In the genomic region with DNA sequence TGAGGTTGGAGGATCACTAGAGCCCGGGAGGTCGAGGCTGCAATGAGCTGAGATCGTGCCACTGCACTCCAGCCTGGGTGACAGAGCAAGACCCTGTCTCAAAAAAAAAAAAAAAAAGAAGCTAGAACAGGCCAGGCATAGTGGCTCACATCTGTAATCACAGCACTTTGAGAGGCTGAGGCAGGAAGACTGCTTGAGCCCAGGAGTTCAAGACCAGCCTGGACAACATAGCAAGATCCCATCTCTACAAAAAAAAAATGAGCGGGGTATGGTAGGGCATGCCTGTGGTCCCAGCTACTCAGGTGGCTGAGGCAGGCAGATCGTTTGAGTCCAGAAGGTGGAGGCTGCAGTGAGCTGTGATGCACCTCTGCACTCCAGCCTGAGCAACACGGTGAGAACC, we compare ENCODE assay signal across 2 cellular contexts.
A peak's percentile ranks its signal among the peaks of the same experiment; 100 is the strongest.
TF ChIP-seq lines count a peak whose summit lies in the region.

No MANE protein-coding gene starts in this region.

TF ChIP-seq in HEK293, 187 proteins besides CTCF, POLR2A, EP300 and RAD21:
- TF ChIP-seq ZNF121 (tag by site-specific recombination; IDR thresholded peaks at IDR 0.05), result peak; percentile 66; the same call in 1 of the 2 replicates
TF ChIP-seq in HEK293: peak in this region for 1; not testable (repeated sequence) for 186.

TF ChIP-seq in K562, 482 proteins besides CTCF, POLR2A, EP300 and RAD21:
- peak; percentile 49 for TF ChIP-seq ZNF121 (CRISPR knock-in tag; conservative IDR thresholded peaks at IDR 0.05)
